9 cellular contexts compared by ENCODE assay signal in the genomic region with DNA sequence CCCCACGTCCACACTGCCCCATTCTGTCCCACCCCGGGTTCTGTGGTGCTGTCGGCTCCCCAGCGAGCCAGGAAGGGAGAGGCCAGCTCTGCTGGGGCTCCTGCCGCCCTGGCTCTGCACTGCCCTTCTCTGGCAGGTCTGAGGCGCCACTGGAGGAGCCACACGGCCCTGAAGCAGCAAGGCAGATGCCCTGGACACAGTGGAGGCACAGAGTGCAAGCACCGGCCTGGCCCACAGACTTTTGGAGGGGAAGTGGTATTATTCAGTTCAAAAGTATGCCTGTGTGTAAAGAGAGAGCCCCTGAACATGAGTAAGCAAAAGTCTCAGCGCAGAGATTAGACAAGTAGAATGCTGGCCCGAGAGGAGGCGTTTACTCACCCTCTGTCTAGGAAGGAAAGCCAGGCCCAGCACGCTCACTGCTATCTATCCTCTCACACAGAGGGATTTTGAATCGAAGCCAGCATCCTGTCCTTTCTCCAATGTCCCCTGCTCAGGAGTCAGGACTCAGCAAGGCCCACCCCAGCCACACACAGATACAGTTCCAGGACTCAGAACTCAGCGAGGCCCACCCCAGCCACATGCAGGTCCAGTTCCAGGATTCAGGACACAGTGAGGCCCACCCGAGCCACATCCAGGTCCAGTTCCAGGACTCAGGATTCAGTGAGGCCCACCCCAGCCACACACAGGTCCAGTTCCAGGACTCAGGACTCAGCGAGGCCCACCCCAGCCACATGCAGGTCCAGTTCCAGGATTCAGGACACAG.
A peak's percentile ranks its signal among the peaks of the same experiment; 100 is the strongest.
DNase-seq lines count a peak whose midpoint lies in the region; ATAC-seq, FAIRE-seq and TF ChIP-seq lines count a peak whose summit lies in the region.
"Had no signal": no experiment of that assay in that cellular context is flagged by ENCODE, and none has a peak within 500 bp of the region (broad histone marks: within the 10 kb centered on the region; RNA-seq: fewer than 3 reads in every experiment).

No MANE protein-coding gene starts in this region.

- TF ChIP-seq POLR2A in K562 (conservative IDR thresholded peaks at IDR 0.05) = no peak

- TF ChIP-seq RAD21 in K562 (CRISPR knock-in tag; conservative IDR thresholded peaks at IDR 0.05 in 1 of 2, IDR thresholded peaks at IDR 0.05 in 1 of 2) = no peak

- WGBS in K562 (ENCODE audit: insufficient coverage, low coverage, missing lambda C conversion rate) = 5% methylated on average over 16 of the region's 16 CpGs

- POLR2A ChIA-PET in K562 (lab: Yijun Ruan, JAX) = interaction anchor here (0.7 kb wide), 1 partner anchor 11 kb away, joined by 3 read pairs; no protein-coding TSS in a partner anchor

- CTCF ChIA-PET in K562 (lab: Yijun Ruan, JAX; ENCODE audit: low intra/inter-chr PET ratio) = no interaction called here

- peak overlapping the region; percentile 67 for H2AFZ ChIP-seq in K562 (ENCODE audit: low read depth, low read length)

- peak; percentile 68 for FAIRE-seq in HTR-8/SVneo (lab: Jason Lieb, UNC)
- FAIRE-seq in K562 (lab: Jason Lieb, UNC) = peak; percentile 93

- no peaks in the 10 kb centered on the region for H3K79me2 ChIP-seq in K562 (ENCODE audit: control insufficient read depth, insufficient read depth, low read length)

- DNase-seq in HTR-8/SVneo (ENCODE audit: insufficient read length, low spot score) (peak; percentile 69), K562 (ENCODE audit: extremely low read depth in 1 of 4, low spot score in 3 of 4) (peak; percentile 16 to 74 (median 41)), kidney glomerular epithelial cell (lab: John Stamatoyannopoulos, UW) (peak; percentile 88), thoracic aorta (ENCODE audit: low spot score) (peak; percentile 56), NCI-H1092 treated with DMSO at 0.1 percent for 48 hours (lab: John Stamatoyannopoulos, UW) (no peak), COLO829 (ENCODE audit: low spot score) (no peak)
- DNase-seq: activated naive CD4-positive, alpha-beta T cell treated with anti-CD3 and anti-CD28 coated beads, Interleukin-2, amount 50 U/mL, for 16 hours had no signal

- peaks cover 0 to 10% of the 10 kb centered on the region in 2 experiments; a peak in 1 of 5 replicates for H3K27me3 ChIP-seq in K562 (ENCODE audit: control insufficient read depth in 2 of 2, insufficient read depth in 2 of 2, low read length in 2 of 2)
- H3K27me3 ChIP-seq in thoracic aorta (replicated peaks; ENCODE audit: insufficient read depth) = no peaks in the 10 kb centered on the region

- H3K27ac ChIP-seq in K562 (ENCODE audit: extremely low read depth, low read depth, low read length) (peak overlapping the region; percentile 64; the same call in 2 of the 3 replicates), thoracic aorta (peak overlapping the region; percentile 89 to 95)

- H3K36me3 ChIP-seq in K562 (ENCODE audit: control insufficient read depth, insufficient read depth, low read length) (no peaks in the 10 kb centered on the region), thoracic aorta (no peaks in the 10 kb centered on the region)

- intact Hi-C loops in K562 (cut with micrococcal nuclease) = no loop called here

- in situ Hi-C loops in K562 (cut with MboI) = no loop called here

- H4K20me1 ChIP-seq in K562 (replicated peaks; ENCODE audit: control insufficient read depth, insufficient read depth, low read length) = no peaks in the 10 kb centered on the region

- peak overlapping the region; percentile 2 to 77; a peak in 3 of 4 replicates for H3K9ac ChIP-seq in K562 (ENCODE audit: insufficient read depth in 1 of 2, low read depth in 2 of 2, low read length in 2 of 2)

- TF ChIP-seq CTCF in K562 (IDR thresholded peaks at IDR 0.05 in 2 of 3, conservative IDR thresholded peaks at IDR 0.05 in 1 of 3; ENCODE audit: insufficient read depth in 2 of 3, low read depth in 1 of 3, low read length in 3 of 3) (no peak), thoracic aorta (IDR thresholded peaks at IDR 0.05) (no peak)

- H3K4me2 ChIP-seq in K562 (ENCODE audit: insufficient read depth, low read length) = peak overlapping the region; percentile 17; the same call in 1 of the 2 replicates

- H3K4me3 ChIP-seq in K562 (no peak overlapping the region), thoracic aorta (no peak overlapping the region)

- H3K4me1 ChIP-seq in K562 (replicated peaks in 1 of 2; ENCODE audit: control insufficient read depth in 2 of 2, insufficient read depth in 2 of 2, low read length in 2 of 2) (peaks cover 15 to 16% of the 10 kb centered on the region in 2 experiments; a peak in 4 of 5 replicates), thoracic aorta (ENCODE audit: control insufficient read depth in 1 of 2, low read depth in 2 of 2) (peaks cover 50 to 58% of the 10 kb centered on the region in 2 donors)

- no TSS peak for BruUV-seq in K562 (replicated peaks; lab: Mats Ljungman, UMichigan)

- peak; percentile 96 for ATAC-seq in K562
- ATAC-seq in thoracic aorta (ENCODE audit: insufficient number of reproducible peaks, low FRiP score, low read depth) = peak; percentile 31
- ATAC-seq in HG02970 (IDR thresholded peaks at IDR 0.05; ENCODE audit: low FRiP score, unreplicated experiment) = no peak
- no peak for ATAC-seq in HG03095 (IDR thresholded peaks at IDR 0.05; ENCODE audit: unreplicated experiment)

- H3K9me1 ChIP-seq in K562 (ENCODE audit: control insufficient read depth, insufficient read depth, low read length) = no peaks in the 10 kb centered on the region

- H3K9me3 ChIP-seq in K562 (replicated peaks; ENCODE audit: control insufficient read depth, insufficient read depth, low read depth, low read length) = no peaks in the 10 kb centered on the region
- H3K9me3 ChIP-seq in thoracic aorta = no peaks in the 10 kb centered on the region

- peak; percentile 29; the same call in 1 of the 2 replicates for TF ChIP-seq EP300 in K562 (IDR thresholded peaks at IDR 0.05; ENCODE audit: low read length)

TF ChIP-seq in K562, 482 proteins besides CTCF, POLR2A, EP300 and RAD21 (continues in another document):
- peak; percentile 67 for TF ChIP-seq MAFF (IDR thresholded peaks at IDR 0.05; ENCODE audit: low read length)
- no peak for TF ChIP-seq RFX7 (CRISPR knock-in tag; IDR thresholded peaks at IDR 0.05)
- no peak for TF ChIP-seq FOXA3 (CRISPR knock-in tag; conservative IDR thresholded peaks at IDR 0.05 in 1 of 2, IDR thresholded peaks at IDR 0.05 in 1 of 2)
- TF ChIP-seq SRSF1 (IDR thresholded peaks at IDR 0.05; ENCODE audit: low read depth, low read length) = no peak
- TF ChIP-seq RCOR1 (IDR thresholded peaks at IDR 0.05; ENCODE audit: borderline replicate concordance in 1 of 2, low read depth in 2 of 2, low read length in 2 of 2) = peak in 1 of 2 experiments; percentile 56; a peak in 1 of 4 replicates
- peak; percentile 30; the same call in 1 of the 2 replicates for TF ChIP-seq JUND (IDR thresholded peaks at IDR 0.05; ENCODE audit: borderline replicate concordance, low read depth, low read length)
- TF ChIP-seq JUND (tag; IDR thresholded peaks at IDR 0.05; ENCODE audit: borderline replicate concordance, low read depth, low read length) = no peak
- no peak for TF ChIP-seq ZNF175 (CRISPR knock-in tag; IDR thresholded peaks at IDR 0.05; ENCODE audit: low read depth)
- TF ChIP-seq MCM3 (IDR thresholded peaks at IDR 0.05) = no peak
- peak; percentile 46; the same call in 1 of the 2 replicates for TF ChIP-seq POLR2G (IDR thresholded peaks at IDR 0.05; ENCODE audit: low read depth, low read length)
- no peak for TF ChIP-seq NKRF (IDR thresholded peaks at IDR 0.05; ENCODE audit: borderline replicate concordance)
- TF ChIP-seq SPI1 (IDR thresholded peaks at IDR 0.05; ENCODE audit: borderline replicate concordance, low read depth, low read length) = peak; percentile 41; the same call in 1 of the 2 replicates
- TF ChIP-seq BHLHE40 (IDR thresholded peaks at IDR 0.05; ENCODE audit: low read length) = peak; percentile 30; the same call in 1 of the 2 replicates
- no peak for TF ChIP-seq ZC3H4 (CRISPR knock-in tag; IDR thresholded peaks at IDR 0.05; ENCODE audit: borderline replicate concordance)
- TF ChIP-seq ZNF324 (CRISPR knock-in tag; IDR thresholded peaks at IDR 0.05) = no peak
- no peak for TF ChIP-seq ZNF586 (CRISPR knock-in tag; conservative IDR thresholded peaks at IDR 0.05)
- TF ChIP-seq PHF21A (IDR thresholded peaks at IDR 0.05; ENCODE audit: borderline replicate concordance, low read depth) = no peak
- peak; percentile 88 for TF ChIP-seq NFE2 (IDR thresholded peaks at IDR 0.05; ENCODE audit: low read depth)
- no peak for TF ChIP-seq CEBPG (CRISPR knock-in tag; IDR thresholded peaks at IDR 0.05)
- TF ChIP-seq CEBPG (tag; conservative IDR thresholded peaks at IDR 0.05 in 1 of 2, IDR thresholded peaks at IDR 0.05 in 1 of 2) = no peak
- TF ChIP-seq, protein P1, sequence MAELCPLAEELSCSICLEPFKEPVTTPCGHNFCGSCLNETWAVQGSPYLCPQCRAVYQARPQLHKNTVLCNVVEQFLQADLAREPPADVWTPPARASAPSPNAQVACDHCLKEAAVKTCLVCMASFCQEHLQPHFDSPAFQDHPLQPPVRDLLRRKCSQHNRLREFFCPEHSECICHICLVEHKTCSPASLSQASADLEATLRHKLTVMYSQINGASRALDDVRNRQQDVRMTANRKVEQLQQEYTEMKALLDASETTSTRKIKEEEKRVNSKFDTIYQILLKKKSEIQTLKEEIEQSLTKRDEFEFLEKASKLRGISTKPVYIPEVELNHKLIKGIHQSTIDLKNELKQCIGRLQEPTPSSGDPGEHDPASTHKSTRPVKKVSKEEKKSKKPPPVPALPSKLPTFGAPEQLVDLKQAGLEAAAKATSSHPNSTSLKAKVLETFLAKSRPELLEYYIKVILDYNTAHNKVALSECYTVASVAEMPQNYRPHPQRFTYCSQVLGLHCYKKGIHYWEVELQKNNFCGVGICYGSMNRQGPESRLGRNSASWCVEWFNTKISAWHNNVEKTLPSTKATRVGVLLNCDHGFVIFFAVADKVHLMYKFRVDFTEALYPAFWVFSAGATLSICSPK (IDR thresholded peaks at IDR 0.05; ENCODE audit: borderline replicate concordance) = no peak
- no peak for TF ChIP-seq PYGO2 (tag; IDR thresholded peaks at IDR 0.05)

Comparison
In these comparisons a context has a peak if more than half of its experiments do, and no peak if none do; other contexts are left out.
1. DNase-seq: peak in HTR-8/SVneo (single experiment), K562 (4 of 4), kidney glomerular epithelial cell (single experiment) and thoracic aorta (single experiment); none in NCI-H1092 treated with DMSO at 0.1 percent for 48 hours (single experiment) and COLO829 (single experiment).
2. ATAC-seq: peak in K562 (single experiment) and thoracic aorta (single experiment); none in HG02970 (single experiment) and HG03095 (single experiment).